ENCODE assay signal across 18 cellular contexts in the genomic region with DNA sequence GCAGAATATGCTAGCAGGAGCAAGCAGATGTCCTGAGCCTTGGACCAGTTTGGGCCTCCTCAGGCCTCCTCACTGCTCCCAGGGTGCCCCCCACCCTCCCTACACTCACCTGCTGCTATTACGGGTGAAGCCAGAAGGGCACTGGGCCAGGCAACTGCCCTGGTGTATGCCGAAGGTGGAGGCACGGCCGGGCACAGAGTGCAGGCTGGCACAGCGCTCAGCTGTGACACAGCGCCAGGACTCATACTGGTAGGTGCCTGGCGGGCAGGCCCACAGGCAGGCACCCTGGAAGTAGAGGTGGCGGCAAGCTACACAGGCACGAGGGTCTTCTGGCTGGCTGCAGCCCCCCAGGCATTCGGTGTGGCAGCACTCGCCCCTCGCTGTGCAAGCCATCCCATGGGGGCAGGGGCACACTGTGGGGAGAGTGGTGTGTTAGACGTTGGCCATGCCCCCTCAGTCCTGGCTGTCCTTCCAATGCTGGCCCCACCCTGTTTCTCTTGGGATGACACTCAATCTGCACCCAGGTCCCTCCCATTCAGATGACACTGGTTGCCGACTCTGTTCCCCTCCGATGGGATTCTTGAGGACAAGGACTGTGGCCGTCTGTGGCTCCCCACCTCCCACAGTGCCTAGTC. TPM values are rescaled to one million over a fixed set of nuclear protein-coding genes. Genes with fewer than 3 reads are reported as not detected.
DNase-seq lines count a peak whose midpoint lies in the region; ATAC-seq, FAIRE-seq and TF ChIP-seq lines count a peak whose summit lies in the region.
"Had no signal": no experiment of that assay in that cellular context is flagged by ENCODE, and none has a peak within 500 bp of the region (broad histone marks: within the 10 kb centered on the region; RNA-seq: fewer than 3 reads in every experiment).

No MANE protein-coding gene starts in this region.

- H2BK12ac ChIP-seq in H9 (ENCODE audit: insufficient read length, low read depth, low read length), result no peak overlapping the region

- no peaks in the 10 kb centered on the region for H3K36me3 ChIP-seq in K562 (ENCODE audit: control insufficient read depth, insufficient read depth, low read length)
- H3K36me3 ChIP-seq: esophagus muscularis mucosa had no signal

- no peak overlapping the region for H3K56ac ChIP-seq in H9 (ENCODE audit: insufficient read length, low read depth, low read length)

- H3K4me2 ChIP-seq in K562 (ENCODE audit: insufficient read depth, low read length), result no peak overlapping the region
- H3K4me2 ChIP-seq in H9 (ENCODE audit: insufficient read depth, insufficient read length, low read length), result no peak overlapping the region
- H3K4me2 ChIP-seq: KMS-11 had no signal

- no peaks in the 10 kb centered on the region for H3K79me1 ChIP-seq in H9 (ENCODE audit: insufficient read depth, low read depth, low read length, poor library complexity, severe bottlenecking)

- FAIRE-seq in K562 (lab: Jason Lieb, UNC), result no peak
- FAIRE-seq: GM12891 had no signal

- H4K8ac ChIP-seq in H9 (replicated peaks; ENCODE audit: insufficient read length, low read depth, low read length), result no peak overlapping the region

- no peaks in the 10 kb centered on the region for H4K20me1 ChIP-seq in K562 (replicated peaks; ENCODE audit: control insufficient read depth, insufficient read depth, low read length)
- H4K20me1 ChIP-seq in H9 (ENCODE audit: control insufficient read depth, insufficient read depth, insufficient read length), result no peaks in the 10 kb centered on the region

- TF ChIP-seq RAD21 in K562 (CRISPR knock-in tag; conservative IDR thresholded peaks at IDR 0.05 in 1 of 2, IDR thresholded peaks at IDR 0.05 in 1 of 2), result no peak

- DNase-seq in COLO668 (lab: John Stamatoyannopoulos, UW; ENCODE audit: unreplicated experiment), result peak; percentile 40
- DNase-seq in NCI-H1092 treated with DMSO at 0.1 percent for 48 hours (lab: John Stamatoyannopoulos, UW), result peak; percentile 82
- no peak for DNase-seq in K562 (ENCODE audit: extremely low read depth in 1 of 4, low spot score in 3 of 4)
- DNase-seq in activated T-cell treated with anti-CD3 and anti-CD28 coated beads, Interleukin-2, amount 50 U/mL, for 4 hours, result no peak
- no peak for DNase-seq in CD1c-positive myeloid dendritic cell (ENCODE audit: extremely low spot score)
- no peak for DNase-seq in activated naive CD4-positive, alpha-beta T cell treated with anti-CD3 and anti-CD28 coated beads for 36 hours
- no peak for DNase-seq in H9
- DNase-seq: activated CD4-positive, CD25-positive, alpha-beta regulatory T cell treated with anti-CD3 and anti-CD28 coated beads, Interleukin-2, amount 50 U/mL, for 72 hours; GF-D8; naive thymus-derived CD8-positive, alpha-beta T cell; stimulated activated naive CD8-positive, alpha-beta T cell treated with anti-CD3 and anti-CD28 coated beads, Interleukin-15, amount 100 ng/mL, for 72 hours had no signal

- intact Hi-C loops in K562 (cut with micrococcal nuclease), result no loop called here
- intact Hi-C loops in activated naive CD4-positive, alpha-beta T cell treated with anti-CD3 and anti-CD28 coated beads for 36 hours (cut with micrococcal nuclease), result no loop called here

- H2BK20ac ChIP-seq in H9 (ENCODE audit: low read depth, low read length, poor library complexity, severe bottlenecking), result no peak overlapping the region

- H3K4me3 Mint-ChIP-seq in nephron, result peak overlapping the region in 1 of 3 experiments; percentile 21
- no peak overlapping the region for H3K4me3 Mint-ChIP-seq in activated T-cell treated with anti-CD3 and anti-CD28 coated beads, Interleukin-2, amount 50 U/mL, for 4 hours
- no peak overlapping the region for H3K4me3 Mint-ChIP-seq in activated naive CD4-positive, alpha-beta T cell treated with anti-CD3 and anti-CD28 coated beads for 36 hours
- no peak overlapping the region for H3K4me3 Mint-ChIP-seq in H9
- H3K4me3 Mint-ChIP-seq: naive thymus-derived CD8-positive, alpha-beta T cell; stimulated activated naive CD8-positive, alpha-beta T cell treated with anti-CD3 and anti-CD28 coated beads, Interleukin-15, amount 100 ng/mL, for 72 hours had no signal

- H3K9ac ChIP-seq in K562 (ENCODE audit: insufficient read depth in 1 of 2, low read depth in 2 of 2, low read length in 2 of 2) (peak overlapping the region in 1 of 2 experiments; percentile 50; a peak in 2 of 4 replicates), H9 (ENCODE audit: extremely low read depth, insufficient read length, low read length) (no peak overlapping the region)
- H3K9ac ChIP-seq: KMS-11 had no signal

- CTCF ChIA-PET in K562 (lab: Yijun Ruan, JAX; ENCODE audit: low intra/inter-chr PET ratio), result no interaction called here
- CTCF ChIA-PET in activated naive CD4-positive, alpha-beta T cell treated with anti-CD3 and anti-CD28 coated beads for 36 hours (lab: Charles Lee), result interaction anchor here (1.0 to 3.7 kb wide), 3 partner anchors 13 to 126 kb away, joined by 3 to 20 read pairs (median 3); no protein-coding TSS in a partner anchor

- H3K79me2 ChIP-seq in K562 (ENCODE audit: control insufficient read depth, insufficient read depth, low read length), result no peaks in the 10 kb centered on the region
- H3K79me2 ChIP-seq in H9 (ENCODE audit: insufficient read depth, low read length), result no peaks in the 10 kb centered on the region

- no peak for TF ChIP-seq EP300 in K562 (IDR thresholded peaks at IDR 0.05; ENCODE audit: low read length)

- POLR2A ChIA-PET in K562 (lab: Yijun Ruan, JAX), result no interaction called here

- H3K23ac ChIP-seq in H9 (ENCODE audit: insufficient read length, low read depth, low read length), result no peak overlapping the region

- in situ Hi-C loops in K562 (cut with MboI), result no loop called here

- no peaks in the 10 kb centered on the region for H3K36me3 Mint-ChIP-seq in nephron (ENCODE audit: low read depth)
- H3K36me3 Mint-ChIP-seq in activated T-cell treated with anti-CD3 and anti-CD28 coated beads, Interleukin-2, amount 50 U/mL, for 4 hours (ENCODE audit: insufficient read depth), result no peaks in the 10 kb centered on the region
- H3K36me3 Mint-ChIP-seq in activated naive CD4-positive, alpha-beta T cell treated with anti-CD3 and anti-CD28 coated beads for 36 hours (ENCODE audit: low read depth), result no peaks in the 10 kb centered on the region
- no peaks in the 10 kb centered on the region for H3K36me3 Mint-ChIP-seq in H9 (ENCODE audit: insufficient read depth in 1 of 3, low read depth in 3 of 3)
- H3K36me3 Mint-ChIP-seq: naive thymus-derived CD8-positive, alpha-beta T cell had no signal

- H4K91ac ChIP-seq in H9 (ENCODE audit: insufficient read length, low read depth, low read length), result no peak overlapping the region

- peaks cover 3% of the 10 kb centered on the region for H3K23me2 ChIP-seq in H9 (ENCODE audit: insufficient read length, low read depth, low read length, poor library complexity, severe bottlenecking)

- BruUV-seq in K562 (replicated peaks; lab: Mats Ljungman, UMichigan), result no TSS peak

- no peak overlapping the region for H3K14ac ChIP-seq in H9 (ENCODE audit: insufficient read depth, low read length)

- H3T11ph ChIP-seq in H9 (ENCODE audit: low read length), result no peak overlapping the region

- H3K9me1 ChIP-seq in K562 (ENCODE audit: control insufficient read depth, insufficient read depth, low read length), result no peaks in the 10 kb centered on the region

- no peak overlapping the region for H3K4ac ChIP-seq in H9 (ENCODE audit: low read depth, low read length)

- H2BK5ac ChIP-seq in H9 (ENCODE audit: insufficient read length, low read length), result no peak overlapping the region

- TF ChIP-seq CTCF in K562 (IDR thresholded peaks at IDR 0.05 in 2 of 3, conservative IDR thresholded peaks at IDR 0.05 in 1 of 3; ENCODE audit: insufficient read depth in 2 of 3, low read depth in 1 of 3, low read length in 3 of 3) (no peak), nephron (IDR thresholded peaks at IDR 0.05; ENCODE audit: unreplicated experiment in 3 of 3) (no peak), H9 (conservative IDR thresholded peaks at IDR 0.05) (no peak)

- H2BK120ac ChIP-seq in H9 (ENCODE audit: low read depth, low read length, poor library complexity, severe bottlenecking), result no peak overlapping the region

- H3K9me3 Mint-ChIP-seq in nephron (no peaks in the 10 kb centered on the region), H9 (no peaks in the 10 kb centered on the region)
- H3K9me3 Mint-ChIP-seq in activated T-cell treated with anti-CD3 and anti-CD28 coated beads, Interleukin-2, amount 50 U/mL, for 4 hours, result no peaks in the 10 kb centered on the region
- H3K9me3 Mint-ChIP-seq in activated naive CD4-positive, alpha-beta T cell treated with anti-CD3 and anti-CD28 coated beads for 36 hours, result no peaks in the 10 kb centered on the region
- H3K9me3 Mint-ChIP-seq: activated T-helper 2 cell treated with anti-CD3 and anti-CD28 coated beads, Interferon-gamma antibody, Interleukin-2, Interleukin-4, amounts not matched to agents 10 μg/mL and 5 μg/mL and 100 μg/mL, durations not matched to agents 14 hours and 24 hours and 36 hours; naive thymus-derived CD8-positive, alpha-beta T cell; stimulated activated naive CD8-positive, alpha-beta T cell treated with anti-CD3 and anti-CD28 coated beads, Interleukin-15, amount 100 ng/mL, for 72 hours had no signal

- H3K27me3 ChIP-seq in K562 (ENCODE audit: control insufficient read depth in 2 of 2, insufficient read depth in 2 of 2, low read length in 2 of 2) (0 out of 5 replicates have a peak, but pooled peaks cover 0 to 5% of the 10 kb centered on the region in 2 experiments), H9 (ENCODE audit: insufficient read depth, low read length) (peaks cover 40% of the 10 kb centered on the region)

- ATAC-seq in K562, result no peak
- no peak for ATAC-seq in activated T-cell treated with anti-CD3 and anti-CD28 coated beads, Interleukin-2, amount 50 U/mL, for 4 hours
- ATAC-seq: naive thymus-derived CD8-positive, alpha-beta T cell; stimulated activated naive CD8-positive, alpha-beta T cell treated with anti-CD3 and anti-CD28 coated beads, Interleukin-15, amount 100 ng/mL, for 72 hours had no signal

- H2AFZ ChIP-seq in K562 (ENCODE audit: low read depth, low read length), result no peak overlapping the region
- no peak overlapping the region for H2AFZ ChIP-seq in H9 (ENCODE audit: low read length)

- H3K4me3 ChIP-seq in K562, result no peak overlapping the region
- H3K4me3 ChIP-seq: esophagus muscularis mucosa had no signal

- no peak overlapping the region for H3K18ac ChIP-seq in H9 (ENCODE audit: insufficient read length, low read depth, low read length)

- peaks cover 46% of the 10 kb centered on the region for H3K4me1 Mint-ChIP-seq in nephron
- H3K4me1 Mint-ChIP-seq in activated T-cell treated with anti-CD3 and anti-CD28 coated beads, Interleukin-2, amount 50 U/mL, for 4 hours (ENCODE audit: low read depth), result peaks cover 14% of the 10 kb centered on the region
- peaks cover 12% of the 10 kb centered on the region for H3K4me1 Mint-ChIP-seq in activated naive CD4-positive, alpha-beta T cell treated with anti-CD3 and anti-CD28 coated beads for 36 hours (ENCODE audit: low read depth)
- peaks cover 12 to 18% of the 10 kb centered on the region in 2 experiments for H3K4me1 Mint-ChIP-seq in H9

- 54% methylated on average over 16 of the region's 16 CpGs for WGBS in K562 (ENCODE audit: insufficient coverage, low coverage, missing lambda C conversion rate)
- no CpG with 5 or more reads among the region's 16 CpGs for WGBS in H9 (ENCODE audit: extremely low coverage, insufficient read length, low lambda C conversion rate)

- H4K5ac ChIP-seq in H9 (ENCODE audit: insufficient read length, low read depth, low read length), result no peak overlapping the region

- TF ChIP-seq POLR2A in K562 (conservative IDR thresholded peaks at IDR 0.05), result no peak

- no peaks in the 10 kb centered on the region for H3K9me3 ChIP-seq in K562 (replicated peaks; ENCODE audit: control insufficient read depth, insufficient read depth, low read depth, low read length)
- H3K9me3 ChIP-seq in H9 (ENCODE audit: control insufficient read depth, low read depth, low read length), result no peaks in the 10 kb centered on the region
- H3K9me3 ChIP-seq: esophagus muscularis mucosa had no signal

- peak overlapping the region in 2 of 3 experiments; percentile 4 to 51 for H3K27ac Mint-ChIP-seq in nephron
- no peak overlapping the region for H3K27ac Mint-ChIP-seq in activated naive CD4-positive, alpha-beta T cell treated with anti-CD3 and anti-CD28 coated beads for 36 hours
- H3K27ac Mint-ChIP-seq in H9, result no peak overlapping the region
- H3K27ac Mint-ChIP-seq: activated T-helper 2 cell treated with anti-CD3 and anti-CD28 coated beads, Interferon-gamma antibody, Interleukin-2, Interleukin-4, amounts not matched to agents 10 μg/mL and 5 μg/mL and 100 μg/mL, durations not matched to agents 14 hours and 24 hours and 36 hours; stimulated activated naive CD8-positive, alpha-beta T cell treated with anti-CD3 and anti-CD28 coated beads, Interleukin-15, amount 100 ng/mL, for 72 hours had no signal

- no peak overlapping the region for H2AK5ac ChIP-seq in H9 (ENCODE audit: insufficient read length, low read length)

- peaks cover 22 to 34% of the 10 kb centered on the region in 2 experiments; a peak in 4 of 5 replicates for H3K4me1 ChIP-seq in K562 (replicated peaks in 1 of 2; ENCODE audit: control insufficient read depth in 2 of 2, insufficient read depth in 2 of 2, low read length in 2 of 2)
- H3K4me1 ChIP-seq in H9 (ENCODE audit: insufficient read depth, low read length), result no peaks in the 10 kb centered on the region

- H2BK15ac ChIP-seq in H9 (ENCODE audit: low read depth, low read length), result no peak overlapping the region

- H3K27ac ChIP-seq in K562 (ENCODE audit: extremely low read depth, low read depth, low read length) (no peak overlapping the region), H9 (ENCODE audit: insufficient read length, low read depth, low read length) (no peak overlapping the region)
- H3K27ac ChIP-seq: esophagus muscularis mucosa, HL-60, KMS-11 had no signal

- H3K27me3 Mint-ChIP-seq in nephron (ENCODE audit: low read depth) (peaks cover 52% of the 10 kb centered on the region), H9 (ENCODE audit: low read depth) (peaks cover 96% of the 10 kb centered on the region)
- H3K27me3 Mint-ChIP-seq in activated T-cell treated with anti-CD3 and anti-CD28 coated beads, Interleukin-2, amount 50 U/mL, for 4 hours (ENCODE audit: low read depth), result peaks cover 15% of the 10 kb centered on the region
- H3K27me3 Mint-ChIP-seq in activated naive CD4-positive, alpha-beta T cell treated with anti-CD3 and anti-CD28 coated beads for 36 hours (ENCODE audit: low read depth), result peaks cover 20% of the 10 kb centered on the region

RNA-seq across cellular contexts. Expression of a gene that starts 7.0 kb away (rescaled TPM):
- 0.14 and 1.6 TPM in 2 replicates for total RNA-seq in K562 (2011; cell fraction: chromatin; rRNA removed; ENCODE audit: low replicate concordance)
- 0.66 and 0.67 TPM in 2 replicates for total RNA-seq in K562 (2011; cell fraction: nucleolus; rRNA removed)
- 0.44 and 0.46 TPM in 2 replicates for total RNA-seq in K562 (2011; cell fraction: nucleoplasm; rRNA removed)
- 0.08 TPM in 1 of 2 replicates, not detected in the other for total RNA-seq in K562 (2014; rRNA removed)
- 0.04 TPM in 1 of 2 replicates, not detected in the other for total RNA-seq in K562 (2014; rRNA removed; fragmentation: Illumina TruSeq; extraction: Trizol)
- total RNA-seq in K562 (2015; rRNA removed; fragmentation: Illumina TruSeq; extraction: Trizol), result 0.04 and 0.07 TPM in 2 replicates
- 0.18 TPM in 2 replicates for total RNA-seq in K562 (2021)
- polyA plus RNA-seq in K562 (2011; rRNA removed), result 0.06 and 0.07 TPM in 2 replicates
- 0.04 and 0.16 TPM in 2 replicates for polyA plus RNA-seq in K562 (2011; cell fraction: cytosol; rRNA removed)
- polyA plus RNA-seq in K562 (2011; cell fraction: nucleus; rRNA removed), result 0.44 and 1.7 TPM in 2 replicates
- 0.25 and 0.83 TPM in 2 replicates for polyA plus RNA-seq in K562 (2012)
- 0.03 and 0.06 TPM in 2 replicates for polyA plus RNA-seq in K562 (2014; fragmentation: Illumina TruSeq; extraction: Trizol)
- polyA plus RNA-seq in K562 (2014; fragmentation: Nextera tagmentation; extraction: Ambion mirVana), result not detected
- polyA plus RNA-seq in K562 (2014; rRNA removed), result 0.07 and 0.12 TPM in 2 replicates
- polyA minus RNA-seq in K562 (2011; rRNA and poly(A)+ RNA removed), result 0.09 and 0.21 TPM in 2 replicates
- not detected in 2 replicates for polyA minus RNA-seq in K562 (2011; cell fraction: cytosol; rRNA and poly(A)+ RNA removed)
- 0.33 and 0.81 TPM in 2 replicates for polyA minus RNA-seq in K562 (2011; cell fraction: nucleus; rRNA and poly(A)+ RNA removed)
- under 1 TPM in 1 of 3 donors, not detected in 2; 0.11 TPM for total RNA-seq in activated T-cell treated with anti-CD3 and anti-CD28 coated beads, Interleukin-2, amount 50 U/mL, for 4 hours
- not detected for total RNA-seq in activated naive CD4-positive, alpha-beta T cell treated with anti-CD3 and anti-CD28 coated beads for 36 hours
- total RNA-seq in H9 (2021), result not detected in 2 replicates
- total RNA-seq: esophagus muscularis mucosa; naive thymus-derived CD8-positive, alpha-beta T cell; SK-MEL-5 had no signal
- polyA plus RNA-seq: naive thymus-derived CD8-positive, alpha-beta T cell had no signal

RNA-seq across cellular contexts. Expression of a gene that starts 8.8 kb away (rescaled TPM):
- total RNA-seq in K562 (2011; cell fraction: chromatin; rRNA removed; ENCODE audit: low replicate concordance), result 54.2 and 208 TPM in 2 replicates
- 116 and 182 TPM in 2 replicates for total RNA-seq in K562 (2011; cell fraction: nucleolus; rRNA removed)
- 78.5 and 79.4 TPM in 2 replicates for total RNA-seq in K562 (2011; cell fraction: nucleoplasm; rRNA removed)
- total RNA-seq in K562 (2014; rRNA removed), result 22.4 and 23.1 TPM in 2 replicates
- 3.3 and 4.8 TPM in 2 replicates for total RNA-seq in K562 (2014; rRNA removed; fragmentation: Illumina TruSeq; extraction: Trizol)
- 4.0 and 4.2 TPM in 2 replicates for total RNA-seq in K562 (2015; rRNA removed; fragmentation: Illumina TruSeq; extraction: Trizol)
- total RNA-seq in K562 (2021), result 28.0 and 30.0 TPM in 2 replicates
- polyA plus RNA-seq in K562 (2011; rRNA removed), result 18.2 and 21.5 TPM in 2 replicates
- 16.8 and 66.3 TPM in 2 replicates for polyA plus RNA-seq in K562 (2011; cell fraction: cytosol; rRNA removed)
- polyA plus RNA-seq in K562 (2011; cell fraction: nucleus; rRNA removed), result 93.6 and 258 TPM in 2 replicates
- 23.1 and 95.0 TPM in 2 replicates for polyA plus RNA-seq in K562 (2012)
- 7.9 and 16.1 TPM in 2 replicates for polyA plus RNA-seq in K562 (2014; fragmentation: Illumina TruSeq; extraction: Trizol)
- 1 to 10 TPM in 1 of 2 experiments, under 1 TPM in 1; 0.46 to 2.3 TPM for polyA plus RNA-seq in K562 (2014; fragmentation: Nextera tagmentation; extraction: Ambion mirVana)
- 23.3 and 26.2 TPM in 2 replicates for polyA plus RNA-seq in K562 (2014; rRNA removed)
- polyA minus RNA-seq in K562 (2011; rRNA and poly(A)+ RNA removed), result 5.4 and 15.6 TPM in 2 replicates
- 13.1 and 24.5 TPM in 2 replicates for polyA minus RNA-seq in K562 (2011; cell fraction: cytosol; rRNA and poly(A)+ RNA removed)
- 19.4 and 42.9 TPM in 2 replicates for polyA minus RNA-seq in K562 (2011; cell fraction: nucleus; rRNA and poly(A)+ RNA removed)
- 1 to 10 TPM in 2 of 3 donors, under 1 TPM in 1; 0.55 to 2.4 (median 1.8) TPM for total RNA-seq in activated T-cell treated with anti-CD3 and anti-CD28 coated beads, Interleukin-2, amount 50 U/mL, for 4 hours
- under 1 TPM in 1 of 2 experiments, not detected in 1; 0.67 TPM for total RNA-seq in activated naive CD4-positive, alpha-beta T cell treated with anti-CD3 and anti-CD28 coated beads for 36 hours
- total RNA-seq in H9 (2021), result 0.13 and 0.24 TPM in 2 replicates
- total RNA-seq: naive thymus-derived CD8-positive, alpha-beta T cell had no signal

RNA-seq across cellular contexts. Expression of a gene that starts 35.2 kb away (rescaled TPM):
- 15.3 and 26.9 TPM in 2 replicates for total RNA-seq in K562 (2011; cell fraction: chromatin; rRNA removed; ENCODE audit: low replicate concordance)
- total RNA-seq in K562 (2011; cell fraction: nucleolus; rRNA removed), result 16.2 and 18.2 TPM in 2 replicates
- total RNA-seq in K562 (2011; cell fraction: nucleoplasm; rRNA removed), result 20.7 and 27.8 TPM in 2 replicates
- total RNA-seq in K562 (2014; rRNA removed), result 27.7 and 36.0 TPM in 2 replicates
- total RNA-seq in K562 (2014; rRNA removed; fragmentation: Illumina TruSeq; extraction: Trizol), result 4.8 and 6.9 TPM in 2 replicates
- total RNA-seq in K562 (2015; rRNA removed; fragmentation: Illumina TruSeq; extraction: Trizol), result 6.3 and 8.4 TPM in 2 replicates
- total RNA-seq in K562 (2021), result 33.6 TPM in 2 replicates
- polyA plus RNA-seq in K562 (2011; rRNA removed), result 5.7 and 9.7 TPM in 2 replicates
- 12.6 and 29.0 TPM in 2 replicates for polyA plus RNA-seq in K562 (2011; cell fraction: cytosol; rRNA removed)
- 10.6 and 25.9 TPM in 2 replicates for polyA plus RNA-seq in K562 (2011; cell fraction: nucleus; rRNA removed)
- 30.7 and 34.5 TPM in 2 replicates for polyA plus RNA-seq in K562 (2012)
- polyA plus RNA-seq in K562 (2014; fragmentation: Illumina TruSeq; extraction: Trizol), result 20.0 and 21.2 TPM in 2 replicates
- 1 to 10 TPM in 1 of 2 experiments, under 1 TPM in 1; 0.89 to 1.1 TPM for polyA plus RNA-seq in K562 (2014; fragmentation: Nextera tagmentation; extraction: Ambion mirVana)
- 20.8 and 21.4 TPM in 2 replicates for polyA plus RNA-seq in K562 (2014; rRNA removed)
- polyA minus RNA-seq in K562 (2011; rRNA and poly(A)+ RNA removed), result 2.2 and 4.8 TPM in 2 replicates
- 11.6 and 16.2 TPM in 2 replicates for polyA minus RNA-seq in K562 (2011; cell fraction: cytosol; rRNA and poly(A)+ RNA removed)
- 10.4 and 13.3 TPM in 2 replicates for polyA minus RNA-seq in K562 (2011; cell fraction: nucleus; rRNA and poly(A)+ RNA removed)
- 100 to 1,000 TPM; 200 to 245 (median 214) TPM for total RNA-seq in activated T-cell treated with anti-CD3 and anti-CD28 coated beads, Interleukin-2, amount 50 U/mL, for 4 hours
- 100 to 1,000 TPM; 134 to 138 TPM for total RNA-seq in activated naive CD4-positive, alpha-beta T cell treated with anti-CD3 and anti-CD28 coated beads for 36 hours
- total RNA-seq in H9 (2021), result 2.0 and 2.5 TPM in 2 replicates
- total RNA-seq: SK-MEL-5 had no signal

RNA-seq across cellular contexts. Expression of a gene that starts 41.6 kb away (rescaled TPM):
- 6.2 and 13.8 TPM in 2 replicates for total RNA-seq in K562 (2011; cell fraction: chromatin; rRNA removed; ENCODE audit: low replicate concordance)
- total RNA-seq in K562 (2011; cell fraction: nucleolus; rRNA removed), result 11.7 and 12.5 TPM in 2 replicates
- total RNA-seq in K562 (2011; cell fraction: nucleoplasm; rRNA removed), result 6.5 and 7.2 TPM in 2 replicates
- total RNA-seq in K562 (2014; rRNA removed), result 6.4 and 12.7 TPM in 2 replicates
- total RNA-seq in K562 (2014; rRNA removed; fragmentation: Illumina TruSeq; extraction: Trizol), result 2.5 and 2.6 TPM in 2 replicates
- total RNA-seq in K562 (2015; rRNA removed; fragmentation: Illumina TruSeq; extraction: Trizol), result 5.9 and 6.0 TPM in 2 replicates
- 5.2 and 6.1 TPM in 2 replicates for total RNA-seq in K562 (2021)
- 13.9 and 16.6 TPM in 2 replicates for polyA plus RNA-seq in K562 (2011; rRNA removed)
- polyA plus RNA-seq in K562 (2011; cell fraction: cytosol; rRNA removed), result 17.4 and 33.0 TPM in 2 replicates
- polyA plus RNA-seq in K562 (2011; cell fraction: nucleus; rRNA removed), result 30.0 and 34.3 TPM in 2 replicates
- 5.5 and 7.2 TPM in 2 replicates for polyA plus RNA-seq in K562 (2012)
- polyA plus RNA-seq in K562 (2014; fragmentation: Illumina TruSeq; extraction: Trizol), result 6.8 and 9.8 TPM in 2 replicates
- 1 to 10 TPM in 1 of 2 experiments, under 1 TPM in 1; 0.87 to 1.1 TPM for polyA plus RNA-seq in K562 (2014; fragmentation: Nextera tagmentation; extraction: Ambion mirVana)
- polyA plus RNA-seq in K562 (2014; rRNA removed), result 7.0 and 9.1 TPM in 2 replicates
- 6.3 and 7.1 TPM in 2 replicates for polyA minus RNA-seq in K562 (2011; rRNA and poly(A)+ RNA removed)
- 7.3 and 8.2 TPM in 2 replicates for polyA minus RNA-seq in K562 (2011; cell fraction: cytosol; rRNA and poly(A)+ RNA removed)
- 6.3 and 12.1 TPM in 2 replicates for polyA minus RNA-seq in K562 (2011; cell fraction: nucleus; rRNA and poly(A)+ RNA removed)
- total RNA-seq in activated T-cell treated with anti-CD3 and anti-CD28 coated beads, Interleukin-2, amount 50 U/mL, for 4 hours, result under 1 TPM in 1 of 3 donors, not detected in 2; 0.05 TPM
- not detected for total RNA-seq in activated naive CD4-positive, alpha-beta T cell treated with anti-CD3 and anti-CD28 coated beads for 36 hours
- total RNA-seq in H9 (2021), result 0.31 and 0.39 TPM in 2 replicates
- total RNA-seq: SK-MEL-5 had no signal
- polyA plus RNA-seq: naive thymus-derived CD8-positive, alpha-beta T cell had no signal

Comparison
In these comparisons a context has a peak if more than half of its experiments do, and no peak if none do; other contexts are left out.
1. DNase-seq: peak in COLO668 (single experiment) and NCI-H1092 treated with DMSO at 0.1 percent for 48 hours (single experiment); none in K562 (0 of 4), activated T-cell treated with anti-CD3 and anti-CD28 coated beads, Interleukin-2, amount 50 U/mL, for 4 hours (single experiment), CD1c-positive myeloid dendritic cell (single experiment), activated naive CD4-positive, alpha-beta T cell treated with anti-CD3 and anti-CD28 coated beads for 36 hours (single experiment) and H9 (single experiment).
2. H3K27ac Mint-ChIP-seq: peak in nephron (2 of 3); none in activated naive CD4-positive, alpha-beta T cell treated with anti-CD3 and anti-CD28 coated beads for 36 hours (single experiment) and H9 (0 of 3).